In genomic region chr2:148867079-148867769, GRCh38 we compare ENCODE assay signal across 17 cellular contexts. TPM values are rescaled to one million over a fixed set of nuclear protein-coding genes. Genes with fewer than 3 reads are reported as not detected.
A peak's percentile ranks its signal among the peaks of the same experiment; 100 is the strongest.
DNase-seq lines count a peak whose midpoint lies in the region; ATAC-seq and TF ChIP-seq lines count a peak whose summit lies in the region.
"Had no signal": no experiment of that assay in that cellular context is flagged by ENCODE, and none has a peak within 500 bp of the region (broad histone marks: within the 10 kb centered on the region; RNA-seq: fewer than 3 reads in every experiment).

No MANE protein-coding gene starts in this region.

- CTCF ChIA-PET in T-cell (lab: Charles Lee): interaction anchor here in 1 of 2 donors (0.5 kb wide), 1 partner anchor 277 kb away, joined by 3 read pairs; no protein-coding TSS in a partner anchor

- WGBS in endodermal cell (ENCODE audit: insufficient coverage in 1 of 2, insufficient read length in 1 of 2), 2 experiments: 87 to 100% methylated on average over 2 to 4 of the region's 4 CpGs

- H3K36me3 Mint-ChIP-seq in T-helper 17 cell (ENCODE audit: low read depth) (peaks cover 3% of the 10 kb centered on the region), endodermal cell (ENCODE audit: low read depth) (no peaks in the 10 kb centered on the region), T-cell (no peaks in the 10 kb centered on the region)
- H3K36me3 Mint-ChIP-seq: CD14-positive monocyte; CD4-positive, alpha-beta memory T cell had no signal

- H3K27me3 Mint-ChIP-seq in stimulated activated naive CD8-positive, alpha-beta T cell treated with anti-CD3 and anti-CD28 coated beads, Interleukin-15, amount 100 ng/mL, for 72 hours: peaks cover 60% of the 10 kb centered on the region
- H3K27me3 Mint-ChIP-seq in T-helper 17 cell (peaks cover 48% of the 10 kb centered on the region), endodermal cell (ENCODE audit: insufficient read depth) (peaks cover 34% of the 10 kb centered on the region), T-cell (peaks cover 34 to 46% of the 10 kb centered on the region in 2 donors)

- peaks cover 40% of the 10 kb centered on the region for H3K27me3 ChIP-seq in endodermal cell (ENCODE audit: control insufficient read depth, insufficient read depth, low read length, poor library complexity, severe bottlenecking)
- H3K27me3 ChIP-seq: BLaER1 had no signal

- POLR2A ChIA-PET in T-cell (lab: Charles Lee): interaction anchor here in 1 of 2 donors (0.8 kb wide), 1 partner anchor 224 kb away, joined by 4 read pairs; no protein-coding TSS in a partner anchor

- no peak overlapping the region for H3K27ac ChIP-seq in endodermal cell (ENCODE audit: low read depth, low read length)
- H3K27ac ChIP-seq: BLaER1, HL-60 had no signal

- H3K9me3 Mint-ChIP-seq in stimulated activated naive CD8-positive, alpha-beta T cell treated with anti-CD3 and anti-CD28 coated beads, Interleukin-15, amount 100 ng/mL, for 72 hours: peaks cover 5 to 8% of the 10 kb centered on the region in 2 donors
- H3K9me3 Mint-ChIP-seq in endodermal cell (no peaks in the 10 kb centered on the region), T-cell (peaks cover 0 to 4% (median 0%) of the 10 kb centered on the region in 3 donors)
- H3K9me3 Mint-ChIP-seq: HFFc6 had no signal

- H3K4me1 Mint-ChIP-seq in stimulated activated naive CD8-positive, alpha-beta T cell treated with anti-CD3 and anti-CD28 coated beads, Interleukin-15, amount 100 ng/mL, for 72 hours: peaks cover 11% of the 10 kb centered on the region
- H3K4me1 Mint-ChIP-seq in T-helper 17 cell (no peaks in the 10 kb centered on the region), endodermal cell (peaks cover 10% of the 10 kb centered on the region), T-cell (peaks cover 0 to 4% (median 3%) of the 10 kb centered on the region in 3 donors)

- H3K36me3 ChIP-seq in endodermal cell (ENCODE audit: control insufficient read depth, insufficient read depth, low read length): no peaks in the 10 kb centered on the region
- H3K36me3 ChIP-seq: BLaER1 had no signal

- H3K27ac Mint-ChIP-seq in stimulated activated naive CD8-positive, alpha-beta T cell treated with anti-CD3 and anti-CD28 coated beads, Interleukin-15, amount 100 ng/mL, for 72 hours: no peak overlapping the region
- peak overlapping the region; percentile 49 for H3K27ac Mint-ChIP-seq in T-helper 17 cell
- H3K27ac Mint-ChIP-seq in endodermal cell: no peak overlapping the region
- no peak overlapping the region for H3K27ac Mint-ChIP-seq in T-cell
- H3K27ac Mint-ChIP-seq: CD14-positive monocyte; CD4-positive, alpha-beta memory T cell; HFFc6 had no signal

- no peak for DNase-seq in stimulated activated naive CD8-positive, alpha-beta T cell treated with anti-CD3 and anti-CD28 coated beads, Interleukin-15, amount 100 ng/mL, for 72 hours
- DNase-seq in stimulated activated naive CD8-positive, alpha-beta T cell treated with anti-CD3 and anti-CD28 coated beads, Interleukin-15, Interleukin-2, amounts not matched to agents 100 U/mL and 50 U/mL, for 24 hours: no peak
- DNase-seq in T-helper 17 cell (no peak), endodermal cell (no peak), left colon (no peak), T-cell (no peak)
- DNase-seq: 8988T; CD4-positive, alpha-beta memory T cell; DMS153; DMS79 treated with DMSO at 0.1 percent for 48 hours; HCEC 1CT; HFFc6 had no signal

- ATAC-seq in stimulated activated naive CD8-positive, alpha-beta T cell treated with anti-CD3 and anti-CD28 coated beads, Interleukin-15, amount 100 ng/mL, for 72 hours: peak; percentile 43
- ATAC-seq in stimulated activated naive CD8-positive, alpha-beta T cell treated with anti-CD3 and anti-CD28 coated beads, Interleukin-15, Interleukin-2, amounts not matched to agents 100 U/mL and 50 U/mL, for 24 hours: no peak
- ATAC-seq in T-helper 17 cell (no peak), left colon (no peak), GM19452 (IDR thresholded peaks at IDR 0.05; ENCODE audit: unreplicated experiment) (no peak), T-cell (replicated peaks in 1 of 4) (no peak)
- ATAC-seq: GM12878 had no signal

- no peak overlapping the region for H3K9ac ChIP-seq in endodermal cell (ENCODE audit: extremely low read depth, low read length, poor library complexity, severe bottlenecking)
- H3K9ac ChIP-seq: BLaER1 had no signal

- no peak overlapping the region for H3K4me3 ChIP-seq in endodermal cell (ENCODE audit: low read length)
- H3K4me3 ChIP-seq: BLaER1, GM12878 had no signal

- H3K9me3 ChIP-seq in T-helper 17 cell (ENCODE audit: control insufficient read depth, low read length, poor library complexity, severe bottlenecking) (peaks cover 2% of the 10 kb centered on the region), endodermal cell (ENCODE audit: control insufficient read depth, low read length) (no peaks in the 10 kb centered on the region)
- H3K9me3 ChIP-seq: BLaER1 had no signal

- intact Hi-C loops in left colon (cut with DNase I, micrococcal nuclease): no loop called here

- peak; percentile 50 for TF ChIP-seq CTCF in endodermal cell (conservative IDR thresholded peaks at IDR 0.05)

- no peak overlapping the region for H3K4me3 Mint-ChIP-seq in stimulated activated naive CD8-positive, alpha-beta T cell treated with anti-CD3 and anti-CD28 coated beads, Interleukin-15, amount 100 ng/mL, for 72 hours
- H3K4me3 Mint-ChIP-seq in T-helper 17 cell (no peak overlapping the region), endodermal cell (no peak overlapping the region), T-cell (no peak overlapping the region)
- H3K4me3 Mint-ChIP-seq: CD14-positive monocyte; CD4-positive, alpha-beta memory T cell; HFFc6 had no signal

- H3K4me1 ChIP-seq in endodermal cell (ENCODE audit: control insufficient read depth, insufficient read depth, low read length): no peaks in the 10 kb centered on the region

RNA-seq across cellular contexts. Expression of gene KIF5C, which starts 7.8 kb away (rescaled TPM):
- 10 to 100 TPM; 32.0 to 41.6 TPM for total RNA-seq in T-helper 17 cell
- total RNA-seq in endodermal cell: 10 to 100 TPM; 39.1 to 41.9 TPM
- 47.2 TPM for polyA plus RNA-seq in endodermal cell (2013, experiment 1 of 2)
- 46.5 TPM for polyA plus RNA-seq in endodermal cell (2013, experiment 2 of 2)
- total RNA-seq in left colon: 1 to 10 TPM; 1.4 to 2.7 TPM
- 10 to 100 TPM in 3 of 5 donors, 1 to 10 TPM in 2; 9.4 to 17.0 (median 14.7) TPM for total RNA-seq in T-cell
- polyA plus RNA-seq: CD14-positive monocyte had no signal
